ENCODE assay signal across 11 cellular contexts in the genomic region with DNA sequence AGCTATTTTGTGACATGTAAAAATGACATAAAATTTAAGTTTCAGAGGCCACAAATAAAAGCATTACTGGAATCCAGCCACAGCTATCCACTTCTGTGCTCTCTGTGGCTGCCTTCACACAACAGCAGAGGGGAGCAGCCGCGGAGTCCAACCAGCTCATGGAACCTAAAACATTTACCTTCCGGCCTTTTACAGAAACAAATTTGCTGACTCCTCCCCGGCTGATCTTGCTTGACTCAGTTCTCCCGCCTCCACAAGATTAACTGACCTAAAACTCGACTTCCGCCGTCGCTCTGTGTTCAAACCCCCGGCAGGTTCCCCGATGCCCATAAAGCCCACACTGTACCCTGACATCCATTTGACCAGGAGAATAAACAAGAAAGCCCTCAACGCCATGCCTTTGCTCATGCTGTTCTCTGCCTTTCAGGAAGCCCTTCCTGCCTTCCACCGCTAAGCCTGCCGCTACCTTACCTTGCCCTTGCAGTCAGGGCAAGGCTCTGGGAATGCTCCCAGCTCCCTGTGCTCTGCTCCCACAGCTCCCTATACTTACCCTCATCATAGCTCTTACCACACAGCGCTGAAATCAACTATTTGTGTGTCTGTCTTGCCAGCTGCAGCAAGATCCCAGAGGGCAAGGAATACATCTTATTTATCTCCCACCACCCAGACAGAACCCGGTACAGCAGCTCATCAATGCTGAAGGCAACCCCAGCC. TPM values are rescaled to one million over a fixed set of nuclear protein-coding genes. Genes with fewer than 3 reads are reported as not detected.
DNase-seq lines count a peak whose midpoint lies in the region; ATAC-seq and TF ChIP-seq lines count a peak whose summit lies in the region.
"Had no signal": no experiment of that assay in that cellular context is flagged by ENCODE, and none has a peak within 500 bp of the region (broad histone marks: within the 10 kb centered on the region; RNA-seq: fewer than 3 reads in every experiment).

No MANE protein-coding gene starts in this region.

- H3K4me1 Mint-ChIP-seq in glutamatergic neuron (ENCODE audit: low read depth, unreplicated experiment) = peaks cover 58% of the 10 kb centered on the region

- peaks cover 2% of the 10 kb centered on the region for H3K27me3 Mint-ChIP-seq in glutamatergic neuron (ENCODE audit: unreplicated experiment)

- WGBS in sigmoid colon, 2 donors = 87 to 91% methylated on average over 16 of the region's 16 CpGs

- CTCF ChIA-PET in HEK293 (lab: Yijun Ruan, JAX) = interaction anchor here (1.1 kb wide), 1 partner anchor 10 kb away, joined by 4 read pairs; no protein-coding TSS in a partner anchor

- POLR2A ChIA-PET in HEK293 (lab: Yijun Ruan, JAX) = no interaction called here

- H3K36me3 Mint-ChIP-seq in glutamatergic neuron (ENCODE audit: unreplicated experiment) = no peaks in the 10 kb centered on the region

- TF ChIP-seq EP300 in sigmoid colon (IDR thresholded peaks at IDR 0.05) = no peak

- H3K27ac ChIP-seq in HEK293 (ENCODE audit: extremely low read depth, low read depth, low read length) = no peak overlapping the region
- H3K27ac ChIP-seq in SJSA1 = peak overlapping the region; percentile 46
- peak overlapping the region in 3 of 4 donors; percentile 24 to 62 (median 50) for H3K27ac ChIP-seq in sigmoid colon

- DNase-seq in SJSA1 (ENCODE audit: low read depth in 1 of 2, low spot score in 2 of 2) = peak in 1 of 2 experiments; percentile 57
- DNase-seq in glutamatergic neuron = no peak
- DNase-seq in sigmoid colon = no peak
- DNase-seq in hypothalamus (lab: John Stamatoyannopoulos, UW) = no peak
- no peak for DNase-seq in NCI-H510A (lab: John Stamatoyannopoulos, UW)
- DNase-seq: activated CD4-positive, alpha-beta T cell treated with anti-CD3 and anti-CD28 coated beads, Interleukin-2, amount 50 U/mL, for 48 hours; activated naive CD4-positive, alpha-beta T cell treated with Interleukin-2 at 50 U/mL for 16 hours; MM.1S; OCI-M1 had no signal

- peaks cover 6% of the 10 kb centered on the region for H3K4me1 ChIP-seq in HEK293 (ENCODE audit: control insufficient read depth, insufficient read depth, low read length)
- H3K4me1 ChIP-seq in SJSA1 (replicated peaks) = peaks cover 52% of the 10 kb centered on the region
- peaks cover 0 to 75% (median 58%) of the 10 kb centered on the region in 4 donors for H3K4me1 ChIP-seq in sigmoid colon

- peak overlapping the region; percentile 34 for H3K27ac Mint-ChIP-seq in glutamatergic neuron (ENCODE audit: unreplicated experiment)

- no peak for TF ChIP-seq CTCF in HEK293 (tag by site-specific recombination; IDR thresholded peaks at IDR 0.05)
- no peak for TF ChIP-seq CTCF in glutamatergic neuron (IDR thresholded peaks at IDR 0.05; ENCODE audit: partially characterized antibody, unreplicated experiment)
- no peak for TF ChIP-seq CTCF in sigmoid colon (IDR thresholded peaks at IDR 0.05)

- no peak for ATAC-seq in HG02938 (IDR thresholded peaks at IDR 0.05; ENCODE audit: unreplicated experiment)

- H3K27me3 ChIP-seq in SJSA1 (replicated peaks) (no peaks in the 10 kb centered on the region), sigmoid colon (no peaks in the 10 kb centered on the region)

- H3K9me3 Mint-ChIP-seq in glutamatergic neuron (ENCODE audit: unreplicated experiment) = peaks cover 3% of the 10 kb centered on the region

- H3K4me3 ChIP-seq in HEK293 (ENCODE audit: low read depth, low read length) (no peak overlapping the region), SJSA1 (no peak overlapping the region), sigmoid colon (no peak overlapping the region)

- intact Hi-C loops in sigmoid colon (cut with DNase I) = no loop called here

- H3K9me3 ChIP-seq in HEK293 (ENCODE audit: control insufficient read depth, insufficient read depth, low read depth, low read length) (no peaks in the 10 kb centered on the region), SJSA1 (replicated peaks) (no peaks in the 10 kb centered on the region), sigmoid colon (no peaks in the 10 kb centered on the region)

- peaks cover 0 to 4% of the 10 kb centered on the region in 2 experiments; a peak in 1 of 3 replicates for H3K36me3 ChIP-seq in HEK293 (ENCODE audit: control insufficient read depth in 2 of 2, insufficient read depth in 1 of 2, low read length in 2 of 2)
- H3K36me3 ChIP-seq in SJSA1 = no peaks in the 10 kb centered on the region; the same call in 1 of the 2 replicates
- H3K36me3 ChIP-seq in sigmoid colon = no peaks in the 10 kb centered on the region

- peak overlapping the region; percentile 18 for H3K4me3 Mint-ChIP-seq in glutamatergic neuron (ENCODE audit: unreplicated experiment)

- TF ChIP-seq POLR2A in sigmoid colon (IDR thresholded peaks at IDR 0.05) = no peak

TF ChIP-seq in HEK293, 187 proteins besides CTCF, POLR2A, EP300 and RAD21:
- TF ChIP-seq ZNF585B (tag by site-specific recombination; IDR thresholded peaks at IDR 0.05) (no peak), ZNF341 (tag by site-specific recombination; IDR thresholded peaks at IDR 0.05; ENCODE audit: low read depth) (peak; percentile 52)

RNA-seq across cellular contexts. Expression of a gene that starts 35.4 kb away (rescaled TPM):
- 13.5 and 23.5 TPM in 2 replicates for total RNA-seq in SJSA1 (2014; rRNA removed; shearing (Covaris generic))
- 132 TPM for total RNA-seq in glutamatergic neuron (ENCODE audit: unreplicated experiment)
- 10 to 100 TPM; 26.3 to 94.2 (median 45.0) TPM for total RNA-seq in sigmoid colon
- polyA plus RNA-seq in sigmoid colon = 10 to 100 TPM in 2 of 3 donors, 1 to 10 TPM in 1; 9.6 to 36.3 (median 16.9) TPM
